In the genomic region with DNA sequence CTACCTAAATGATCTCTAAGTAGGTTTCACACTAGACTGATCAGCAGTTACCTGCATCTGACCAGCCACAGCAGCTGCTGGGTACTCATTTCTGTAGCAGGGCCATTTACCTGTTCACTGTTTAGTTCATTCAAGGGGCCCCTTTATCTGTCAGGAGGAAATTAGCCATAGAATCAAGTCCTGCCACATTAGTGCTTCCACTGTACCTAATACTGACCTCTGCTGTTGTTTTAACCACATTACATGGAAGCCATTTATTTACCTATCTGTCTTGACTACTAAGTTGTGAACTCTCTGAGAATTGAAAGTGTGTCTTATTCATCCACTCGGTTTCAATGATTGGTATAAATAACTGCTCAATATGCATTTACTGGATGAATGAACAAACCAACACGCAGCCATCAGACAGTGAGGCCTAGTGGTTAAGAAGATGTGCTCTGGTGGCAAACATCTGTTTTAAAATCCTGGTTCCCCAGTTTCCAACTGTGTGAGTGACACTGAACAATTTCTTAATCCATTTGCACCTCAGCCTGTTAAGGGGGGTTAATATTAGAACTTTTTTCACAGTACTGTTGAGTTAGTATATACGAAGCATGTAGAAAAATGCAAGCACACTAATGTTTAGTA, we compare ENCODE assay signal across 9 cellular contexts. TPM values are rescaled to one million over a fixed set of nuclear protein-coding genes. Genes with fewer than 3 reads are reported as not detected.
DNase-seq lines count a peak whose midpoint lies in the region; ATAC-seq and TF ChIP-seq lines count a peak whose summit lies in the region.
"Had no signal": no experiment of that assay in that cellular context is flagged by ENCODE, and none has a peak within 500 bp of the region (broad histone marks: within the 10 kb centered on the region; RNA-seq: fewer than 3 reads in every experiment).

No MANE protein-coding gene starts in this region.

- H3K36me3 Mint-ChIP-seq in activated CD4-positive, alpha-beta T cell treated with anti-CD3 and anti-CD28 coated beads, Interleukin-2, amount 10 ng/mL, durations not matched to agents 7 days and 5 days (ENCODE audit: low read depth): no peaks in the 10 kb centered on the region
- H3K36me3 Mint-ChIP-seq in chondrocyte (ENCODE audit: low read depth): no peaks in the 10 kb centered on the region

- H3K9me3 ChIP-seq in PC-3 (ENCODE audit: low read length) (no peaks in the 10 kb centered on the region), lung (ENCODE audit: control insufficient read depth in 2 of 2, insufficient read depth in 1 of 2, low read length in 1 of 2) (no peaks in the 10 kb centered on the region)
- H3K9me3 ChIP-seq: HAP-1 had no signal

- intact Hi-C loops in PC-3 (cut with micrococcal nuclease): loop anchor here (1.0 kb wide), 2 partner anchors 15 to 29 kb away; no protein-coding TSS in a partner anchor

- no peaks in the 10 kb centered on the region for H3K79me2 ChIP-seq in PC-3 (ENCODE audit: low read length)

- H3K9ac ChIP-seq in PC-3 (ENCODE audit: low read length): no peak overlapping the region

- H3K27ac ChIP-seq in PC-3 (ENCODE audit: low read length) (0 out of 2 replicates have a peak overlapping the region, but pooled peaks have one; percentile 97), lung (ENCODE audit: low read depth in 1 of 2, low read length in 1 of 2) (no peak overlapping the region)

- peak; percentile 74 for TF ChIP-seq CTCF in PC-3 (conservative IDR thresholded peaks at IDR 0.05; ENCODE audit: low read depth, low read length)
- TF ChIP-seq CTCF in chondrocyte (IDR thresholded peaks at IDR 0.05): peak; percentile 88
- TF ChIP-seq CTCF in lung (IDR thresholded peaks at IDR 0.05; ENCODE audit: control extremely low read depth, extremely low read depth): peak; percentile 50

- peak; percentile 35 for DNase-seq in activated CD4-positive, alpha-beta T cell treated with anti-CD3 and anti-CD28 coated beads, Interleukin-2, amount 10 ng/mL, durations not matched to agents 7 days and 5 days
- no peak for DNase-seq in activated CD4-positive, alpha-beta T cell treated with anti-CD3 and anti-CD28 coated beads for 4 hours
- DNase-seq in PC-3 (peak; percentile 79), chondrocyte (ENCODE audit: low spot score) (no peak), lung (ENCODE audit: low spot score) (no peak), NCI-H524 treated with DMSO at 0.1 percent for 48 hours (lab: John Stamatoyannopoulos, UW) (no peak)

- 0 out of 2 replicates have a peak overlapping the region, but pooled peaks have one; percentile 42 for H2AFZ ChIP-seq in PC-3 (ENCODE audit: low read length)

- H3K4me2 ChIP-seq in PC-3 (ENCODE audit: low read length): no peak overlapping the region

- H3K9me3 Mint-ChIP-seq in activated CD4-positive, alpha-beta T cell treated with anti-CD3 and anti-CD28 coated beads, Interleukin-2, amount 10 ng/mL, durations not matched to agents 7 days and 5 days: no peaks in the 10 kb centered on the region
- H3K9me3 Mint-ChIP-seq in chondrocyte (ENCODE audit: low read depth): no peaks in the 10 kb centered on the region

- H3F3A ChIP-seq in PC-3 (ENCODE audit: low read length, unreplicated experiment): peaks cover 7% of the 10 kb centered on the region

- no peak overlapping the region for H3K4me3 Mint-ChIP-seq in activated CD4-positive, alpha-beta T cell treated with anti-CD3 and anti-CD28 coated beads, Interleukin-2, amount 10 ng/mL, durations not matched to agents 7 days and 5 days
- H3K4me3 Mint-ChIP-seq in chondrocyte (ENCODE audit: unreplicated experiment): no peak overlapping the region

- H3K27ac Mint-ChIP-seq in activated CD4-positive, alpha-beta T cell treated with anti-CD3 and anti-CD28 coated beads, Interleukin-2, amount 10 ng/mL, durations not matched to agents 7 days and 5 days: no peak overlapping the region
- no peak overlapping the region for H3K27ac Mint-ChIP-seq in chondrocyte (ENCODE audit: unreplicated experiment)

- H3K4me1 ChIP-seq in PC-3 (ENCODE audit: insufficient read depth, low read length) (peaks cover 27% of the 10 kb centered on the region), lung (ENCODE audit: control insufficient read depth in 2 of 2, insufficient read depth in 2 of 2, low read length in 2 of 2) (no peaks in the 10 kb centered on the region)
- H3K4me1 ChIP-seq: HAP-1 had no signal

- peaks cover 3% of the 10 kb centered on the region for H3K4me1 Mint-ChIP-seq in activated CD4-positive, alpha-beta T cell treated with anti-CD3 and anti-CD28 coated beads, Interleukin-2, amount 10 ng/mL, durations not matched to agents 7 days and 5 days
- H3K4me1 Mint-ChIP-seq in chondrocyte (ENCODE audit: low read depth): peaks cover 17% of the 10 kb centered on the region

- H3K27me3 ChIP-seq in PC-3 (ENCODE audit: low read length) (no peaks in the 10 kb centered on the region), lung (ENCODE audit: control insufficient read depth, insufficient read depth) (no peaks in the 10 kb centered on the region)

- POLR2A ChIA-PET in activated CD4-positive, alpha-beta T cell treated with anti-CD3 and anti-CD28 coated beads, Interleukin-2, amount 10 ng/mL, durations not matched to agents 7 days and 5 days (lab: Charles Lee): no interaction called here
- POLR2A ChIA-PET in PC-3 (lab: Charles Lee; ENCODE audit: unreplicated experiment): no interaction called here

- BruUV-seq in PC-3 (replicated peaks; lab: Mats Ljungman, UMichigan): no TSS peak

- H3K27me3 Mint-ChIP-seq in activated CD4-positive, alpha-beta T cell treated with anti-CD3 and anti-CD28 coated beads, Interleukin-2, amount 10 ng/mL, durations not matched to agents 7 days and 5 days: peaks cover 9% of the 10 kb centered on the region
- H3K27me3 Mint-ChIP-seq in chondrocyte (ENCODE audit: low read depth): no peaks in the 10 kb centered on the region

- H3K4me3 ChIP-seq in PC-3 (ENCODE audit: low read length): no peak overlapping the region
- no peak overlapping the region for H3K4me3 ChIP-seq in lung
- H3K4me3 ChIP-seq: HAP-1 had no signal

- no peaks in the 10 kb centered on the region for H3K36me3 ChIP-seq in PC-3 (ENCODE audit: low read depth, low read length)
- no peaks in the 10 kb centered on the region for H3K36me3 ChIP-seq in lung (ENCODE audit: control insufficient read depth in 2 of 2, insufficient read depth in 2 of 2, low read length in 2 of 2)
- H3K36me3 ChIP-seq: HAP-1 had no signal

- 45% methylated on average over 3 of the region's 3 CpGs for WGBS in lung, 2 donors

- CTCF ChIA-PET in activated CD4-positive, alpha-beta T cell treated with anti-CD3 and anti-CD28 coated beads, Interleukin-2, amount 10 ng/mL, durations not matched to agents 7 days and 5 days (lab: Charles Lee): no interaction called here
- CTCF ChIA-PET in PC-3 (lab: Charles Lee): no interaction called here

- H4K20me1 ChIP-seq in PC-3 (ENCODE audit: low read length): no peaks in the 10 kb centered on the region

- H3K9me2 ChIP-seq in PC-3 (replicated peaks; ENCODE audit: low read length): no peaks in the 10 kb centered on the region

- ATAC-seq in GM19463 (IDR thresholded peaks at IDR 0.05; ENCODE audit: unreplicated experiment): peak; percentile 97
- ATAC-seq in HG03439 (IDR thresholded peaks at IDR 0.05; ENCODE audit: unreplicated experiment): peak; percentile 97
- peak; percentile 18; the same call in 1 of the 2 replicates for ATAC-seq in PC-3
- peak; percentile 66 for ATAC-seq in lung (ENCODE audit: insufficient read depth, low FRiP score)

RNA-seq across cellular contexts. Expression of gene ANXA5, which starts 30.0 kb away (rescaled TPM):
- total RNA-seq in activated CD4-positive, alpha-beta T cell treated with anti-CD3 and anti-CD28 coated beads, Interleukin-2, amount 10 ng/mL, durations not matched to agents 7 days and 5 days: 100 to 1,000 TPM; 224 to 260 TPM
- total RNA-seq in PC-3 (2014; rRNA removed): 271 and 280 TPM in 2 replicates
- total RNA-seq in chondrocyte: 585 to 828 TPM (median 589 TPM) in 3 replicates
- 100 to 1,000 TPM; 250 to 406 TPM for total RNA-seq in lung
- polyA plus RNA-seq in lung: 100 to 1,000 TPM; 440 to 479 TPM

RNA-seq across cellular contexts. Expression of gene SMIM43, which starts 38.2 kb away (rescaled TPM):
- total RNA-seq in activated CD4-positive, alpha-beta T cell treated with anti-CD3 and anti-CD28 coated beads, Interleukin-2, amount 10 ng/mL, durations not matched to agents 7 days and 5 days: not detected
- total RNA-seq in PC-3 (2014; rRNA removed) (not detected in 2 replicates), chondrocyte (0.34 TPM in 1 of 3 replicates, not detected in the others), lung (10 to 100 TPM in 1 of 2 donors, under 1 TPM in 1; 0.15 to 18.2 TPM)
- under 1 TPM; 0.07 to 0.16 TPM for polyA plus RNA-seq in lung

Comparison
In these comparisons a context has a peak if more than half of its experiments do, and no peak if none do; other contexts are left out.
1. DNase-seq: peak in activated CD4-positive, alpha-beta T cell treated with anti-CD3 and anti-CD28 coated beads, Interleukin-2, amount 10 ng/mL, durations not matched to agents 7 days and 5 days (single experiment) and PC-3 (single experiment); none in activated CD4-positive, alpha-beta T cell treated with anti-CD3 and anti-CD28 coated beads for 4 hours (0 of 2), chondrocyte (single experiment), lung (single experiment) and NCI-H524 treated with DMSO at 0.1 percent for 48 hours (single experiment).
2. ATAC-seq: peak in every context shown above with its lines; median percentile 97 in GM19463; 97 in HG03439; 66 in lung; 18 in PC-3.
3. Peak in every context shown above with its lines, with median percentiles within 50 percentile points of each other: CTCF ChIP-seq.